In genomic region chr2:170974304-170974993, GRCh38 we compare ENCODE assay signal across 8 cellular contexts. TPM values are rescaled to one million over a fixed set of nuclear protein-coding genes. Genes with fewer than 3 reads are reported as not detected.
DNase-seq lines count a peak whose midpoint lies in the region; ATAC-seq, FAIRE-seq and TF ChIP-seq lines count a peak whose summit lies in the region.

No MANE protein-coding gene starts in this region.

- peak overlapping the region; percentile 47 for H3K27ac Mint-ChIP-seq in CD8-positive, alpha-beta T cell

- CTCF ChIA-PET in CD8-positive, alpha-beta T cell (lab: Charles Lee) = interaction anchor here (1.2 to 4.1 kb wide), 6 partner anchors 21 to 459 kb away, joined by 3 to 49 read pairs (median 8); partner anchors contain the start of genes DCAF17, GORASP2, METTL8 and TLK1
- CTCF ChIA-PET in endothelial cell of umbilical vein (lab: Charles Lee) = interaction anchor here (1.5 to 6.7 kb wide), 4 partner anchors 113 to 1153 kb away, joined by 5 to 86 read pairs (median 28); partner anchors contain the start of gene TLK1

- H3K79me2 ChIP-seq in MM.1S (ENCODE audit: low read length) = no peaks in the 10 kb centered on the region
- H3K79me2 ChIP-seq in endothelial cell of umbilical vein (ENCODE audit: control insufficient read depth, insufficient read depth, low read length) = no peaks in the 10 kb centered on the region
- H3K79me2 ChIP-seq in osteoblast (ENCODE audit: insufficient read depth, low read length) = no peaks in the 10 kb centered on the region

- BruUV-seq in endothelial cell of umbilical vein (replicated peaks; lab: Mats Ljungman, UMichigan) = no TSS peak

- peaks cover 6% of the 10 kb centered on the region; the same call in 1 of the 2 replicates for H3F3A ChIP-seq in MM.1S (ENCODE audit: insufficient read depth, low read length)

- no peak for FAIRE-seq in endothelial cell of umbilical vein (lab: Jason Lieb, UNC)

- H3K4me2 ChIP-seq in MM.1S (ENCODE audit: low read depth, low read length) (peak overlapping the region; percentile 100), endothelial cell of umbilical vein (ENCODE audit: insufficient read depth, low read length) (peak overlapping the region; percentile 81), osteoblast (ENCODE audit: insufficient read depth, low read length) (peak overlapping the region; percentile 91)

- ATAC-seq in CD8-positive, alpha-beta T cell = no peak
- ATAC-seq in HG03342 (IDR thresholded peaks at IDR 0.05; ENCODE audit: unreplicated experiment) (no peak), HG02973 (IDR thresholded peaks at IDR 0.05; ENCODE audit: unreplicated experiment) (no peak)

- no peak overlapping the region for H3K27ac ChIP-seq in CD8-positive, alpha-beta T cell (ENCODE audit: low read depth, low read length)
- H3K27ac ChIP-seq in MM.1S (ENCODE audit: low read length) (no peak overlapping the region), endothelial cell of umbilical vein (ENCODE audit: insufficient read depth, low read depth, low read length) (no peak overlapping the region), osteoblast (ENCODE audit: low read depth, low read length) (no peak overlapping the region)

- no peaks in the 10 kb centered on the region for H3K9me1 ChIP-seq in endothelial cell of umbilical vein (replicated peaks; ENCODE audit: control insufficient read depth, extremely low read depth, insufficient read depth, low read length)

- no peak overlapping the region; the same call in 1 of the 2 replicates for H3K9ac ChIP-seq in MM.1S (ENCODE audit: low read length)
- H3K9ac ChIP-seq in endothelial cell of umbilical vein (replicated peaks; ENCODE audit: extremely low read depth, insufficient read depth, low read length) = peak overlapping the region; percentile 94

- dilution Hi-C loops in endothelial cell of umbilical vein (cut with MboI; ENCODE audit: extremely low pct_ligation_motif_present, low sequenced_read_pairs) = no loop called here

- H3K9me3 ChIP-seq in CD8-positive, alpha-beta T cell (ENCODE audit: low read length) = no peaks in the 10 kb centered on the region
- H3K9me3 ChIP-seq in MM.1S (replicated peaks; ENCODE audit: insufficient read depth, low read length) = no peaks in the 10 kb centered on the region
- no peaks in the 10 kb centered on the region for H3K9me3 ChIP-seq in endothelial cell of umbilical vein (replicated peaks; ENCODE audit: control insufficient read depth, insufficient read depth, low read length)
- no peaks in the 10 kb centered on the region for H3K9me3 ChIP-seq in osteoblast (ENCODE audit: low read depth, low read length)

- H4K20me1 ChIP-seq in MM.1S (ENCODE audit: insufficient read depth, low read length) = no peaks in the 10 kb centered on the region
- no peaks in the 10 kb centered on the region for H4K20me1 ChIP-seq in endothelial cell of umbilical vein (replicated peaks; ENCODE audit: control insufficient read depth, extremely low read depth, insufficient read depth, low read length)
- H4K20me1 ChIP-seq in osteoblast (ENCODE audit: insufficient read depth, low read length) = no peaks in the 10 kb centered on the region

- H3K9me2 ChIP-seq in MM.1S (replicated peaks; ENCODE audit: insufficient read depth, low read length) = no peaks in the 10 kb centered on the region

- peak overlapping the region; percentile 96 for H2AFZ ChIP-seq in MM.1S (ENCODE audit: low read length)
- H2AFZ ChIP-seq in endothelial cell of umbilical vein (ENCODE audit: low read depth, low read length) = peak overlapping the region; percentile 90
- peak overlapping the region; percentile 42 for H2AFZ ChIP-seq in osteoblast (ENCODE audit: low read length)

- H3K4me1 ChIP-seq in CD8-positive, alpha-beta T cell (ENCODE audit: insufficient read depth, low read length) = peaks cover 11% of the 10 kb centered on the region
- no peaks in the 10 kb centered on the region for H3K4me1 ChIP-seq in MM.1S (ENCODE audit: low read length)
- peaks cover 8% of the 10 kb centered on the region for H3K4me1 ChIP-seq in endothelial cell of umbilical vein (ENCODE audit: control insufficient read depth, extremely low read depth, insufficient read depth, low read length)
- peaks cover 18% of the 10 kb centered on the region for H3K4me1 ChIP-seq in osteoblast (ENCODE audit: insufficient read depth, low read length)

- intact Hi-C loops in CD8-positive, alpha-beta T cell (cut with DNase I, micrococcal nuclease) = loop anchor here (1.0 to 10.0 kb wide), 2 partner anchors 271 to 350 kb away; no protein-coding TSS in a partner anchor
- intact Hi-C loops in endothelial cell of umbilical vein (cut with micrococcal nuclease) = loop anchor here (5.0 to 10.0 kb wide), 3 partner anchors 270 to 1130 kb away; partner anchors contain the start of genes DCAF17, DLX2 and METTL8

- H3K4me1 Mint-ChIP-seq in CD8-positive, alpha-beta T cell (ENCODE audit: low read depth) = peaks cover 7% of the 10 kb centered on the region

- no peaks in the 10 kb centered on the region for H3K9me3 Mint-ChIP-seq in CD8-positive, alpha-beta T cell

- no peak for TF ChIP-seq POLR2A in endothelial cell of umbilical vein (IDR thresholded peaks at IDR 0.05; ENCODE audit: low read depth, low read length)

- peak overlapping the region; percentile 75 for H3K4me3 ChIP-seq in CD8-positive, alpha-beta T cell (ENCODE audit: low read depth, low read length)
- H3K4me3 ChIP-seq in MM.1S (ENCODE audit: low read length) (peak overlapping the region; percentile 84; the same call in 1 of the 2 replicates), endothelial cell of umbilical vein (replicated peaks in 1 of 3; ENCODE audit: insufficient read depth in 1 of 3, low read depth in 1 of 3, low read length in 3 of 3) (peak overlapping the region in 2 of 3 experiments; percentile 69 to 74), osteoblast (ENCODE audit: insufficient read depth, low read length) (peak overlapping the region; percentile 89)

- no peaks in the 10 kb centered on the region for H3K36me3 Mint-ChIP-seq in CD8-positive, alpha-beta T cell

- no peaks in the 10 kb centered on the region for H3K36me3 ChIP-seq in CD8-positive, alpha-beta T cell (ENCODE audit: insufficient read depth, low read length)
- H3K36me3 ChIP-seq in MM.1S (replicated peaks; ENCODE audit: insufficient read depth, low read length) = no peaks in the 10 kb centered on the region
- H3K36me3 ChIP-seq in endothelial cell of umbilical vein (ENCODE audit: control insufficient read depth in 2 of 2, extremely low read depth in 1 of 2, insufficient read depth in 2 of 2, low read length in 2 of 2) = no peaks in the 10 kb centered on the region
- no peaks in the 10 kb centered on the region for H3K36me3 ChIP-seq in osteoblast (ENCODE audit: insufficient read depth, low read length)

- H3K27me3 Mint-ChIP-seq in CD8-positive, alpha-beta T cell (ENCODE audit: low read depth) = no peaks in the 10 kb centered on the region

- POLR2A ChIA-PET in CD8-positive, alpha-beta T cell (lab: Charles Lee) = interaction anchor here (1.1 to 2.6 kb wide), 7 partner anchors 10 to 459 kb away, joined by 3 to 9 read pairs (median 5); partner anchors contain the start of genes GORASP2 and METTL8
- POLR2A ChIA-PET in endothelial cell of umbilical vein (lab: Charles Lee) = no interaction called here

- no peak for DNase-seq in CD8-positive, alpha-beta T cell
- DNase-seq in MM.1S (peak; percentile 3), endothelial cell of umbilical vein (ENCODE audit: low read depth, low spot score) (no peak), osteoblast (ENCODE audit: insufficient read length, low spot score, missing footprints) (peak; percentile 93), NAMALWA (ENCODE audit: low spot score) (no peak)
- no peak for DNase-seq in stimulated activated CD4-positive, alpha-beta T cell treated with anti-CD3 and anti-CD28 coated beads, Interleukin-4, amount 100 ng/mL, for 1 hour

- H3K4me3 Mint-ChIP-seq in CD8-positive, alpha-beta T cell = peak overlapping the region; percentile 73

- no peaks in the 10 kb centered on the region for H3K27me3 ChIP-seq in CD8-positive, alpha-beta T cell (ENCODE audit: insufficient read depth, low read length)
- H3K27me3 ChIP-seq in MM.1S (replicated peaks; ENCODE audit: insufficient read depth, low read length) (no peaks in the 10 kb centered on the region), endothelial cell of umbilical vein (ENCODE audit: control insufficient read depth in 2 of 2, insufficient read depth in 2 of 2, low read length in 2 of 2) (no peaks in the 10 kb centered on the region), osteoblast (ENCODE audit: insufficient read depth, low read length) (no peaks in the 10 kb centered on the region)

- no peak for TF ChIP-seq CTCF in CD8-positive, alpha-beta T cell (IDR thresholded peaks at IDR 0.05)
- TF ChIP-seq CTCF in MM.1S (IDR thresholded peaks at IDR 0.05; ENCODE audit: low read length) = no peak
- TF ChIP-seq CTCF in endothelial cell of umbilical vein (IDR thresholded peaks at IDR 0.05; ENCODE audit: extremely low read depth in 1 of 2, insufficient read depth in 1 of 2, low read depth in 1 of 2, low read length in 2 of 2) = no peak
- no peak for TF ChIP-seq CTCF in osteoblast (IDR thresholded peaks at IDR 0.05; ENCODE audit: extremely low read depth, low read depth, low read length)

TF ChIP-seq in endothelial cell of umbilical vein, 7 proteins besides CTCF, POLR2A, EP300 and RAD21:
- no peak for TF ChIP-seq JUN (IDR thresholded peaks at IDR 0.05; ENCODE audit: borderline replicate concordance, insufficient read depth, insufficient read length, low read depth)

RNA-seq across cellular contexts. Expression of gene GORASP2, which starts 45.4 kb away (rescaled TPM):
- 100 to 1,000 TPM; 111 to 112 TPM for total RNA-seq in CD8-positive, alpha-beta T cell
- total RNA-seq in endothelial cell of umbilical vein (93.7 and 104 TPM in 2 replicates), osteoblast (51.8 and 54.2 TPM in 2 replicates)
- polyA plus RNA-seq in endothelial cell of umbilical vein = 245 and 279 TPM in 2 replicates
- polyA plus RNA-seq in endothelial cell of umbilical vein (2011; cell fraction: cytosol; rRNA removed) = 153 and 155 TPM in 2 replicates
- polyA plus RNA-seq in endothelial cell of umbilical vein (2011; cell fraction: nucleus; rRNA removed) = 111 and 119 TPM in 2 replicates
- 91.5 and 92.5 TPM in 2 replicates for polyA plus RNA-seq in endothelial cell of umbilical vein (2012)
- polyA minus RNA-seq in endothelial cell of umbilical vein = 137 TPM in 2 replicates
- polyA minus RNA-seq in endothelial cell of umbilical vein (2011; cell fraction: cytosol; rRNA and poly(A)+ RNA removed) = 35.1 TPM
- 72.0 and 72.2 TPM in 2 replicates for polyA minus RNA-seq in endothelial cell of umbilical vein (2011; cell fraction: nucleus; rRNA and poly(A)+ RNA removed)

Comparison
In these comparisons a context has a peak if more than half of its experiments do, and no peak if none do; other contexts are left out.
1. DNase-seq: peak in MM.1S (single experiment) and osteoblast (single experiment); none in CD8-positive, alpha-beta T cell (0 of 7), endothelial cell of umbilical vein (single experiment), NAMALWA (single experiment) and stimulated activated CD4-positive, alpha-beta T cell treated with anti-CD3 and anti-CD28 coated beads, Interleukin-4, amount 100 ng/mL, for 1 hour (single experiment).
2. H2AFZ ChIP-seq: peak in every context shown above with its lines; median percentile 96 in MM.1S; 90 in endothelial cell of umbilical vein; 42 in osteoblast.
3. Peak in every context shown above with its lines, with median percentiles within 50 percentile points of each other: H3K4me3 ChIP-seq and H3K4me2 ChIP-seq.